ENCODE assay signal across 1 cellular context in the genomic region with DNA sequence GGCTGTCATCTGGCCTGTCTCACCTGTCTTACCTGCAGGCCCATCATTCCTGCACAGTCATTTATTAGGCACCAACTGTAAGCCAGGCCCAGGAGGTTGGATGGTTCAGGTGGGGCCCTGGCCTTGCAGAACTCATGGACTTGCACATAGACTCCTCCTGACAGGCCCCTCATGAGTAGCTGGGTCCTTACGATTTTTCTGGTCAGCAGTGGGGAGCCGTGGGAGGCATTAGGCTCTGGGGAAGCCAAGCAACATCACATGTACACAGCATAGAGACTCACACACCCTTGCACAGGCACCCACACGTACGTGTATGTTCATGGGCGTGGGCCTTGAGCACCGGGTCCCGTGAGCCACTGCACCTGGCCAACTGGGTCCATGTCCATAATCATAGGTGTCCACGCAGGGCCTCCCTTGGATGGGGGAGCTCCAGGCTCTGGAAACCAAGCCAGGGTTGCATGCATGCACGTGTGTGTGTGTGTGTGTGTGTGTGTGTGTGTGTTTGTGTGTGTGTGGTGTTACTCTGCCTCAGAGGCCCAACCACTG.
TF ChIP-seq lines count a peak whose summit lies in the region.

No MANE protein-coding gene starts in this region.

TF ChIP-seq in GM12878, 131 proteins besides CTCF, POLR2A, EP300 and RAD21:
- TF ChIP-seq, protein P1, sequence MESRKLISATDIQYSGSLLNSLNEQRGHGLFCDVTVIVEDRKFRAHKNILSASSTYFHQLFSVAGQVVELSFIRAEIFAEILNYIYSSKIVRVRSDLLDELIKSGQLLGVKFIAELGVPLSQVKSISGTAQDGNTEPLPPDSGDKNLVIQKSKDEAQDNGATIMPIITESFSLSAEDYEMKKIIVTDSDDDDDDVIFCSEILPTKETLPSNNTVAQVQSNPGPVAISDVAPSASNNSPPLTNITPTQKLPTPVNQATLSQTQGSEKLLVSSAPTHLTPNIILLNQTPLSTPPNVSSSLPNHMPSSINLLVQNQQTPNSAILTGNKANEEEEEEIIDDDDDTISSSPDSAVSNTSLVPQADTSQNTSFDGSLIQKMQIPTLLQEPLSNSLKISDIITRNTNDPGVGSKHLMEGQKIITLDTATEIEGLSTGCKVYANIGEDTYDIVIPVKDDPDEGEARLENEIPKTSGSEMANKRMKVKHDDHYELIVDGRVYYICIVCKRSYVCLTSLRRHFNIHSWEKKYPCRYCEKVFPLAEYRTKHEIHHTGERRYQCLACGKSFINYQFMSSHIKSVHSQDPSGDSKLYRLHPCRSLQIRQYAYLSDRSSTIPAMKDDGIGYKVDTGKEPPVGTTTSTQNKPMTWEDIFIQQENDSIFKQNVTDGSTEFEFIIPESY (IDR thresholded peaks at IDR 0.05): no peak
- TF ChIP-seq ZNF24 (IDR thresholded peaks at IDR 0.05) (no peak), NR2C2 (IDR thresholded peaks at IDR 0.05; ENCODE audit: borderline replicate concordance, control insufficient read depth, insufficient read length, low read depth) (no peak), CREB1 (IDR thresholded peaks at IDR 0.05; ENCODE audit: low read depth) (0 out of 2 replicates have a peak, but pooled peaks have one; percentile 5)
- TF ChIP-seq, protein P2, sequence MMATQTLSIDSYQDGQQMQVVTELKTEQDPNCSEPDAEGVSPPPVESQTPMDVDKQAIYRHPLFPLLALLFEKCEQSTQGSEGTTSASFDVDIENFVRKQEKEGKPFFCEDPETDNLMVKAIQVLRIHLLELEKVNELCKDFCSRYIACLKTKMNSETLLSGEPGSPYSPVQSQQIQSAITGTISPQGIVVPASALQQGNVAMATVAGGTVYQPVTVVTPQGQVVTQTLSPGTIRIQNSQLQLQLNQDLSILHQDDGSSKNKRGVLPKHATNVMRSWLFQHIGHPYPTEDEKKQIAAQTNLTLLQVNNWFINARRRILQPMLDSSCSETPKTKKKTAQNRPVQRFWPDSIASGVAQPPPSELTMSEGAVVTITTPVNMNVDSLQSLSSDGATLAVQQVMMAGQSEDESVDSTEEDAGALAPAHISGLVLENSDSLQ (IDR thresholded peaks at IDR 0.05): no peak
- TF ChIP-seq, protein P3, sequence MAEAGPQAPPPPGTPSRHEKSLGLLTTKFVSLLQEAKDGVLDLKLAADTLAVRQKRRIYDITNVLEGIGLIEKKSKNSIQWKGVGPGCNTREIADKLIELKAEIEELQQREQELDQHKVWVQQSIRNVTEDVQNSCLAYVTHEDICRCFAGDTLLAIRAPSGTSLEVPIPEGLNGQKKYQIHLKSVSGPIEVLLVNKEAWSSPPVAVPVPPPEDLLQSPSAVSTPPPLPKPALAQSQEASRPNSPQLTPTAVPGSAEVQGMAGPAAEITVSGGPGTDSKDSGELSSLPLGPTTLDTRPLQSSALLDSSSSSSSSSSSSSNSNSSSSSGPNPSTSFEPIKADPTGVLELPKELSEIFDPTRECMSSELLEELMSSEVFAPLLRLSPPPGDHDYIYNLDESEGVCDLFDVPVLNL (IDR thresholded peaks at IDR 0.05; ENCODE audit: low read depth, low read length): no peak
TF ChIP-seq in GM12878: peak in this region for 1.
